7 cellular contexts compared by ENCODE assay signal in the genomic region with DNA sequence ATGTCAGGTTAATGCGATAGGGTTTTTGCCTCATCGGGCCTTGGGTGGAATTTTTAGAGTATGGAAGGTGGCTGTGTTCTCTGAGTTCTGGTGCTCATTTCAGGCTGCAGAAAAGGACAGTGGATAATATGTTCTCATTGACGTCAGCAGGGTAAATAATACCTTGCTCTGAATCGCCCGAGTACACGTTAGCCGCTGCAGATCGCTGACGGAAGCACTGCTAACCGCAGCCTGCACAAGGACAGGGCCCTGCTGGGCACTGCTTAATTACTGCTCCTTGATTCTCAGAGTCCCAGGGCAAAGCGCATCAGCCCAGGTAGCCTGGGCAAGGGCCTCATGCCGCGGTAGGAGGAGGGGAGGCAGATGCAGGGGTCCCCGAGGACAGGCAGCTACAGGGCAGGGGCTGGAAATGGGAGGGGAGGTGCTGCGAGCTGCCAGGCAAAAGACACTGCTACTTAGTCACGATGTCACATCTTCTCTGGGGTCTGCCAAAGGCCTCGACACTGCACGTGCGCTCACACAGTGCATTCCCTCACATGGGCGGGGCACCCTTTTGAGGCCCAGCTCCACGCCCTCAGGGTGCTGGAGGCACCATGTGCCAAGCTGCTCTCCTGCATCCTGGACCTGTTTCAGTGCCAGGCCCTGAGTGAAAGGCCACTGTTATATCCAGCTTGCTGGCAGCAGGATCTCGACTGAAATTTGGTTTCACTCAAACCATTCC. TPM values are rescaled to one million over a fixed set of nuclear protein-coding genes. Genes with fewer than 3 reads are reported as not detected.
DNase-seq lines count a peak whose midpoint lies in the region; ATAC-seq, FAIRE-seq and TF ChIP-seq lines count a peak whose summit lies in the region.

No MANE protein-coding gene starts in this region.

- intact Hi-C loops in K562 (cut with micrococcal nuclease) (no loop called here), left colon (cut with DNase I, micrococcal nuclease) (no loop called here), tibial artery (cut with DNase I; ENCODE audit: low total_unique reads) (no loop called here)

- in situ Hi-C loops in K562 (cut with MboI), result no loop called here

- no peak for TF ChIP-seq EP300 in K562 (IDR thresholded peaks at IDR 0.05; ENCODE audit: low read length)

- POLR2A ChIA-PET in K562 (lab: Yijun Ruan, JAX), result interaction anchor here (1.2 kb wide), 1 partner anchor 31 kb away, joined by 3 read pairs; no protein-coding TSS in a partner anchor

- peaks cover 12% of the 10 kb centered on the region; the same call in 1 of the 3 replicates for H3K36me3 ChIP-seq in K562 (ENCODE audit: control insufficient read depth, insufficient read depth, low read length)
- H3K36me3 ChIP-seq in tibial artery, result peaks cover 3 to 24% (median 16%) of the 10 kb centered on the region in 3 donors

- H3K4me1 ChIP-seq in K562 (replicated peaks in 1 of 2; ENCODE audit: control insufficient read depth in 2 of 2, insufficient read depth in 2 of 2, low read length in 2 of 2) (peaks cover 7 to 15% of the 10 kb centered on the region in 2 experiments; a peak in 4 of 5 replicates), tibial artery (peaks cover 7 to 70% (median 58%) of the 10 kb centered on the region in 4 donors)

- H3K9me3 ChIP-seq in K562 (replicated peaks; ENCODE audit: control insufficient read depth, insufficient read depth, low read depth, low read length) (no peaks in the 10 kb centered on the region), tibial artery (no peaks in the 10 kb centered on the region)

- H4K20me1 ChIP-seq in K562 (replicated peaks; ENCODE audit: control insufficient read depth, insufficient read depth, low read length), result peaks cover 4% of the 10 kb centered on the region; the same call in 1 of the 2 replicates

- no peak for TF ChIP-seq RAD21 in K562 (CRISPR knock-in tag; conservative IDR thresholded peaks at IDR 0.05 in 1 of 2, IDR thresholded peaks at IDR 0.05 in 1 of 2)

- TF ChIP-seq CTCF in K562 (IDR thresholded peaks at IDR 0.05 in 2 of 3, conservative IDR thresholded peaks at IDR 0.05 in 1 of 3; ENCODE audit: insufficient read depth in 2 of 3, low read depth in 1 of 3, low read length in 3 of 3) (no peak), tibial artery (IDR thresholded peaks at IDR 0.05) (no peak)

- FAIRE-seq in K562 (lab: Jason Lieb, UNC), result no peak

- DNase-seq in NCI-H2029 treated with DMSO at 0.1 percent for 48 hours (lab: John Stamatoyannopoulos, UW) (peak; percentile 78), K562 (ENCODE audit: extremely low read depth in 1 of 4, low spot score in 3 of 4) (no peak), left colon (peak in 1 of 2 donors; percentile 39), tibial artery (peak; percentile 60 to 84), T-helper 2 cell (no peak)

- ATAC-seq in K562, result no peak
- peak; percentile 68 for ATAC-seq in left colon
- no peak for ATAC-seq in GM21528 (IDR thresholded peaks at IDR 0.05; ENCODE audit: low FRiP score, unreplicated experiment)
- ATAC-seq in GM19395 (IDR thresholded peaks at IDR 0.05; ENCODE audit: unreplicated experiment), result no peak

- no peaks in the 10 kb centered on the region for H3K9me1 ChIP-seq in K562 (ENCODE audit: control insufficient read depth, insufficient read depth, low read length)

- BruUV-seq in K562 (replicated peaks; lab: Mats Ljungman, UMichigan), result no TSS peak

- H2AFZ ChIP-seq in K562 (ENCODE audit: low read depth, low read length), result no peak overlapping the region

- H3K4me3 ChIP-seq in K562 (no peak overlapping the region), tibial artery (no peak overlapping the region)

- TF ChIP-seq POLR2A in K562 (conservative IDR thresholded peaks at IDR 0.05), result no peak

- WGBS in K562 (ENCODE audit: insufficient coverage, low coverage, missing lambda C conversion rate), result 89% methylated on average over 21 of the region's 22 CpGs

- H3K9ac ChIP-seq in K562 (ENCODE audit: insufficient read depth in 1 of 2, low read depth in 2 of 2, low read length in 2 of 2), result peak overlapping the region in 1 of 2 experiments; percentile 46; a peak in 2 of 4 replicates

- CTCF ChIA-PET in K562 (lab: Yijun Ruan, JAX; ENCODE audit: low intra/inter-chr PET ratio), result no interaction called here

- H3K4me2 ChIP-seq in K562 (ENCODE audit: insufficient read depth, low read length), result no peak overlapping the region

- no peak overlapping the region for H3K27ac ChIP-seq in K562 (ENCODE audit: extremely low read depth, low read depth, low read length)
- peak overlapping the region; percentile 93 to 98 for H3K27ac ChIP-seq in tibial artery

- H3K79me2 ChIP-seq in K562 (ENCODE audit: control insufficient read depth, insufficient read depth, low read length), result no peaks in the 10 kb centered on the region

- H3K27me3 ChIP-seq in K562 (ENCODE audit: control insufficient read depth in 2 of 2, insufficient read depth in 2 of 2, low read length in 2 of 2), result no peaks in the 10 kb centered on the region
- no peaks in the 10 kb centered on the region for H3K27me3 ChIP-seq in tibial artery

TF ChIP-seq in K562, 482 proteins besides CTCF, POLR2A, EP300 and RAD21:
- TF ChIP-seq SOX6 (IDR thresholded peaks at IDR 0.05), result no peak
- TF ChIP-seq POLR2G (IDR thresholded peaks at IDR 0.05; ENCODE audit: low read depth, low read length), result peak; percentile 46
- TF ChIP-seq PHB2 (IDR thresholded peaks at IDR 0.05; ENCODE audit: low read depth), result no peak
- no peak for TF ChIP-seq FOXK1 (CRISPR knock-in tag; IDR thresholded peaks at IDR 0.05; ENCODE audit: borderline replicate concordance)
- TF ChIP-seq, protein P1, sequence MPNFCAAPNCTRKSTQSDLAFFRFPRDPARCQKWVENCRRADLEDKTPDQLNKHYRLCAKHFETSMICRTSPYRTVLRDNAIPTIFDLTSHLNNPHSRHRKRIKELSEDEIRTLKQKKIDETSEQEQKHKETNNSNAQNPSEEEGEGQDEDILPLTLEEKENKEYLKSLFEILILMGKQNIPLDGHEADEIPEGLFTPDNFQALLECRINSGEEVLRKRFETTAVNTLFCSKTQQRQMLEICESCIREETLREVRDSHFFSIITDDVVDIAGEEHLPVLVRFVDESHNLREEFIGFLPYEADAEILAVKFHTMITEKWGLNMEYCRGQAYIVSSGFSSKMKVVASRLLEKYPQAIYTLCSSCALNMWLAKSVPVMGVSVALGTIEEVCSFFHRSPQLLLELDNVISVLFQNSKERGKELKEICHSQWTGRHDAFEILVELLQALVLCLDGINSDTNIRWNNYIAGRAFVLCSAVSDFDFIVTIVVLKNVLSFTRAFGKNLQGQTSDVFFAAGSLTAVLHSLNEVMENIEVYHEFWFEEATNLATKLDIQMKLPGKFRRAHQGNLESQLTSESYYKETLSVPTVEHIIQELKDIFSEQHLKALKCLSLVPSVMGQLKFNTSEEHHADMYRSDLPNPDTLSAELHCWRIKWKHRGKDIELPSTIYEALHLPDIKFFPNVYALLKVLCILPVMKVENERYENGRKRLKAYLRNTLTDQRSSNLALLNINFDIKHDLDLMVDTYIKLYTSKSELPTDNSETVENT (CRISPR knock-in tag; IDR thresholded peaks at IDR 0.05), result no peak

RNA-seq across cellular contexts. Expression of gene PPP2R1B, which starts 35.2 kb away (rescaled TPM):
- total RNA-seq in K562 (2011; cell fraction: chromatin; rRNA removed; ENCODE audit: low replicate concordance), result 46.5 and 64.1 TPM in 2 replicates
- total RNA-seq in K562 (2011; cell fraction: nucleolus; rRNA removed), result 22.1 and 22.3 TPM in 2 replicates
- total RNA-seq in K562 (2011; cell fraction: nucleoplasm; rRNA removed), result 33.6 and 43.7 TPM in 2 replicates
- total RNA-seq in K562 (2014; rRNA removed), result 24.6 and 32.1 TPM in 2 replicates
- total RNA-seq in K562 (2014; rRNA removed; fragmentation: Illumina TruSeq; extraction: Trizol), result 39.8 and 46.0 TPM in 2 replicates
- 25.1 and 30.4 TPM in 2 replicates for total RNA-seq in K562 (2015; rRNA removed; fragmentation: Illumina TruSeq; extraction: Trizol)
- total RNA-seq in K562 (2021), result 57.3 and 57.4 TPM in 2 replicates
- 33.4 and 48.4 TPM in 2 replicates for polyA plus RNA-seq in K562 (2011; rRNA removed)
- 23.5 and 28.5 TPM in 2 replicates for polyA plus RNA-seq in K562 (2011; cell fraction: cytosol; rRNA removed)
- polyA plus RNA-seq in K562 (2011; cell fraction: nucleus; rRNA removed), result 21.3 and 22.6 TPM in 2 replicates
- 16.8 and 30.6 TPM in 2 replicates for polyA plus RNA-seq in K562 (2012)
- polyA plus RNA-seq in K562 (2014; fragmentation: Illumina TruSeq; extraction: Trizol), result 36.4 and 39.4 TPM in 2 replicates
- polyA plus RNA-seq in K562 (2014; fragmentation: Nextera tagmentation; extraction: Ambion mirVana), result 10 to 100 TPM; 50.9 to 68.5 TPM
- polyA plus RNA-seq in K562 (2014; rRNA removed), result 24.7 and 31.5 TPM in 2 replicates
- polyA minus RNA-seq in K562 (2011; rRNA and poly(A)+ RNA removed), result 84.3 and 113 TPM in 2 replicates
- 32.5 and 47.0 TPM in 2 replicates for polyA minus RNA-seq in K562 (2011; cell fraction: cytosol; rRNA and poly(A)+ RNA removed)
- polyA minus RNA-seq in K562 (2011; cell fraction: nucleus; rRNA and poly(A)+ RNA removed), result 19.3 and 31.8 TPM in 2 replicates
- 10 to 100 TPM; 45.3 to 45.8 TPM for total RNA-seq in left colon

Comparison
In these comparisons a context has a peak if more than half of its experiments do, and no peak if none do; other contexts are left out.
1. DNase-seq: peak in NCI-H2029 treated with DMSO at 0.1 percent for 48 hours (single experiment) and tibial artery (2 of 2); none in K562 (0 of 4) and T-helper 2 cell (0 of 5).